ENCODE assay signal across 9 cellular contexts in the genomic region with DNA sequence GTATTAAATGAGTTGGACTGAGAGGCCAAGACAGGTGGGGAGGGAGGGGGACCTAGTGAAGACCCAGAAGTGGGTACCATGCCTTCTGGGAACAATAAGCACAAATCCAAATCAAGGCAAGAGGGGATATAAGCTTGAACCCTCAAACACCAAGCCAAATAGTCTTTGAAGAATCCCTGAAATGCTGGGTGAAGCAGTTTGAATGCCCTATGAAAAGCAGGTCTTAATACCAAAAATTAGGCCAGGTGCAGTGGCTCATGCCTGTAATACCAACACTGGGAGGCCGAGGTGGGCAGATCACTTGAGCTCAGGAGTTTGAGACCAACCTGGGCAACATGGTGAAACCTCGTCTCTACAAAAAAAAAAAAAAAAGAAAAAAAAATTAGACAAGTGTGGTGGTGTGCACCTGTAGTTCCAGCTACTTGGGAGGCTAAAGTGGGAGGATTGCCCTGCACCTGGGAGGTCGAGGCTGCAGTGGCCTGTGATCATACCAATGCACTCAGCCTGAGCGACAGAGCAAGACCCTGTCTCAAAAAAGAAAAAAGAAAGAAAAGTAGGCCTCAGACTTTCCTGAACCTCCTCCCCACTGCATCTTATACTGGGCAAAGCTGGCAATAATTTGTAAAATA. TPM values are rescaled to one million over a fixed set of nuclear protein-coding genes. Genes with fewer than 3 reads are reported as not detected.
DNase-seq lines count a peak whose midpoint lies in the region; ATAC-seq and TF ChIP-seq lines count a peak whose summit lies in the region.
"Had no signal": no experiment of that assay in that cellular context is flagged by ENCODE, and none has a peak within 500 bp of the region (broad histone marks: within the 10 kb centered on the region; RNA-seq: fewer than 3 reads in every experiment).

No MANE protein-coding gene starts in this region.

- peaks cover 56% of the 10 kb centered on the region for H3K4me1 ChIP-seq in left ventricle myocardium inferior
- H3K4me1 ChIP-seq in uterus: peaks cover 6 to 11% of the 10 kb centered on the region in 2 donors

- TF ChIP-seq CTCF in left ventricle myocardium inferior (IDR thresholded peaks at IDR 0.05; ENCODE audit: borderline replicate concordance) (no peak), uterus (IDR thresholded peaks at IDR 0.05) (no peak), coronary artery (IDR thresholded peaks at IDR 0.05) (no peak)

- DNase-seq in left ventricle myocardium inferior (no peak), Right ventricle myocardium superior (no peak), uterus (no peak), NCI-H2081 treated with DMSO at 0.1 percent for 48 hours (lab: John Stamatoyannopoulos, UW) (no peak), NCI-H446 treated with DMSO at 0.1 percent for 48 hours (lab: John Stamatoyannopoulos, UW) (no peak), coronary artery (ENCODE audit: low spot score) (no peak)
- no peak for DNase-seq in naive thymus-derived CD8-positive, alpha-beta T cell
- DNase-seq: stimulated activated CD8-positive, alpha-beta memory T cell treated with anti-CD3 and anti-CD28 coated beads, Interleukin-4, amount 100 ng/mL, for 48 hours had no signal

- H3K4me3 Mint-ChIP-seq in naive thymus-derived CD8-positive, alpha-beta T cell: peak overlapping the region; percentile 93 to 99 (median 97)

- H3K27me3 ChIP-seq in left ventricle myocardium inferior (ENCODE audit: low read depth): no peaks in the 10 kb centered on the region
- H3K27me3 ChIP-seq in uterus: no peaks in the 10 kb centered on the region

- H3K9me3 ChIP-seq in left ventricle myocardium inferior (replicated peaks) (no peaks in the 10 kb centered on the region), uterus (no peaks in the 10 kb centered on the region)

- H3K36me3 ChIP-seq in left ventricle myocardium inferior (peaks cover 19% of the 10 kb centered on the region), uterus (no peaks in the 10 kb centered on the region)

- no peak for TF ChIP-seq POLR2A in uterus (IDR thresholded peaks at IDR 0.05)

- H3K27me3 Mint-ChIP-seq in naive thymus-derived CD8-positive, alpha-beta T cell: peaks cover 0 to 4% (median 0%) of the 10 kb centered on the region in 5 donors

- intact Hi-C loops in left ventricle myocardium inferior (cut with micrococcal nuclease): no loop called here
- intact Hi-C loops in Right ventricle myocardium superior (cut with DNase I): no loop called here
- intact Hi-C loops in uterus (cut with DNase I; ENCODE audit: low total_unique reads): no loop called here

- H3K36me3 Mint-ChIP-seq in naive thymus-derived CD8-positive, alpha-beta T cell: peaks cover 12 to 28% (median 16%) of the 10 kb centered on the region in 3 donors

- H3K27ac Mint-ChIP-seq in naive thymus-derived CD8-positive, alpha-beta T cell: peak overlapping the region; percentile 84 to 100 (median 99)

- POLR2A ChIA-PET in naive thymus-derived CD8-positive, alpha-beta T cell (lab: Charles Lee): interaction anchor here (0.6 to 21.0 kb wide), 7 partner anchors 10 to 176 kb away, joined by 3 to 1727 read pairs (median 7); a partner anchor contains a TSS

- no peak for ATAC-seq in Right ventricle myocardium superior (ENCODE audit: poor library complexity)
- no peak for ATAC-seq in naive thymus-derived CD8-positive, alpha-beta T cell

- peaks cover 36 to 71% (median 68%) of the 10 kb centered on the region in 4 donors for H3K4me1 Mint-ChIP-seq in naive thymus-derived CD8-positive, alpha-beta T cell

- H3K9me3 Mint-ChIP-seq in naive thymus-derived CD8-positive, alpha-beta T cell: peaks cover 0 to 4% (median 0%) of the 10 kb centered on the region in 9 donors

- H3K4me3 ChIP-seq in left ventricle myocardium inferior (no peak overlapping the region), uterus (no peak overlapping the region), coronary artery (no peak overlapping the region)

- peak overlapping the region; percentile 100 for H3K27ac ChIP-seq in left ventricle myocardium inferior (replicated peaks)
- peak overlapping the region; percentile 100 for H3K27ac ChIP-seq in angular gyrus (ENCODE audit: low read depth, low read length)
- H3K27ac ChIP-seq in uterus: peak overlapping the region; percentile 99 to 100
- peak overlapping the region in 1 of 2 donors; percentile 99 for H3K27ac ChIP-seq in coronary artery

RNA-seq across cellular contexts. Expression of a gene that starts 3.5 kb away (rescaled TPM):
- total RNA-seq in left ventricle myocardium inferior: 205 TPM
- total RNA-seq in Right ventricle myocardium superior: 201 TPM
- 100 to 1,000 TPM; 386 to 393 TPM for total RNA-seq in naive thymus-derived CD8-positive, alpha-beta T cell
- polyA plus RNA-seq in naive thymus-derived CD8-positive, alpha-beta T cell: 100 to 1,000 TPM; 159 to 218 (median 195) TPM
- 100 to 1,000 TPM in 2 of 4 donors, 10 to 100 TPM in 2; 55.5 to 294 (median 101) TPM for total RNA-seq in uterus
